Comparison of ENCODE assay signal across 14 cellular contexts in the genomic region with DNA sequence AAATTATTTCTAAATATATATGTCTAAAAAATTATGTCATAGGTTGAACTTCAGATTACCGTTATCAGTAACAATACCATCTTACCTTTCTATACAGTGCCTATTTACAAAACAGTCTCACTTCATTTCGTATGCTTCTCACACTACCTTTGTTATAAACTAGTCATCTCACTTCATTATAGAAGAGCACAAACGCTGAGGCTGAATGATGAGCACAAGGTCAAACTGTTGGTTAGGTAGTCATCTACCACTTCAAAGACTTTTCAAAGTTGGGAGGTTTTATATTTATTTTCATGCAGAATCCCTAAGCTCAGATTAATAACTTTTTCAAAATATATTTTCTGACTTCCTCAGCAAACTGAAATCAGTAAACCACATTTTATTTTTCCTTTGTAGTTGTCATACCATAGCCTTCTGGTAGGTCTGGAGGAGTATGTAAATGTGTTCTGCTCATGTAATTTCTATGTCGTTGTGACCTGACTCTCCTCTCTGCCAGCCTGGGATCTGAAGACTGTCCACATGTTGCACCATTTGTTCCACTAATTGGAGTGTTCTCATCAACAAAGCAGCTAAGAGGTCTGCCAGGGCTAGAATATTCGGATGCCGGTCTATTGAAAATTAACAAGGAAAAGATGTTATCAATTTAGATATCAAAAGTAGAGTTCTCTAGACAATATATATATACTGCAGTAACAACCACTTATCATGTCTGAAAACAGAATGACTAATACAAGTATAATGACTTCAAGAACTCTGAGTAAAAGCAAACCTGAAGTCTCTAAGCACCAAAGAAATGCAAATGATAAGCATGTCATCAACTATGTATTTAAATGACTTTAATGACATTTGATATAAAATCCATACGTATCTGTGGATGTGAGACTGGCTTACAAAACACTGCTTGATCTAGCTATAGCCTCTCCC.
DNase-seq lines count a peak whose midpoint lies in the region; ATAC-seq and TF ChIP-seq lines count a peak whose summit lies in the region.
"Had no signal": no experiment of that assay in that cellular context is flagged by ENCODE, and none has a peak within 500 bp of the region (broad histone marks: within the 10 kb centered on the region; RNA-seq: fewer than 3 reads in every experiment).

No MANE protein-coding gene starts in this region.

- peaks cover 3% of the 10 kb centered on the region for H3K9me1 ChIP-seq in IMR-90 (ENCODE audit: insufficient read depth, low read length)

- H3K9me3 ChIP-seq in IMR-90 (ENCODE audit: control insufficient read depth, insufficient read depth, low read length): no peaks in the 10 kb centered on the region
- H3K9me3 ChIP-seq: colonic mucosa, upper lobe of right lung had no signal

- dilution Hi-C loops in IMR-90 (cut with HindIII; ENCODE audit: low sequenced_read_pairs, unreplicated experiment): no loop called here

- 89% methylated on average over 1 of the region's 7 CpGs; no CpG with 5 or more reads in 1 of the 2 experiments for WGBS in IMR-90 (ENCODE audit: extremely low coverage in 2 of 2, insufficient read length in 1 of 2), 2 experiments

- no peak overlapping the region for H3K18ac ChIP-seq in IMR-90 (ENCODE audit: low read depth, low read length)

- POLR2A ChIA-PET in IMR-90 (lab: Charles Lee; ENCODE audit: unreplicated experiment): no interaction called here

- H3K27ac Mint-ChIP-seq in activated naive CD8-positive, alpha-beta T cell: peak overlapping the region; percentile 94
- H3K27ac Mint-ChIP-seq in mesothelial cell of epicardium: no peak overlapping the region

- no peaks in the 10 kb centered on the region for H3K27me3 Mint-ChIP-seq in activated naive CD8-positive, alpha-beta T cell
- H3K27me3 Mint-ChIP-seq in mesothelial cell of epicardium (ENCODE audit: low read depth): no peaks in the 10 kb centered on the region
- H3K27me3 Mint-ChIP-seq: naive B cell had no signal

- 0 out of 2 replicates have a peak, but pooled peaks cover 4% of the 10 kb centered on the region for H3K4me1 ChIP-seq in IMR-90 (ENCODE audit: control insufficient read depth, insufficient read depth, low read length)
- H3K4me1 ChIP-seq: colonic mucosa, upper lobe of right lung had no signal

- CTCF ChIA-PET in IMR-90 (lab: Yijun Ruan, JAX): no interaction called here

- peaks cover 79% of the 10 kb centered on the region for H4K20me1 ChIP-seq in IMR-90 (ENCODE audit: insufficient read depth, low read length)

- H3K36me3 Mint-ChIP-seq in activated naive CD8-positive, alpha-beta T cell: peaks cover 11% of the 10 kb centered on the region
- peaks cover 28% of the 10 kb centered on the region for H3K36me3 Mint-ChIP-seq in mesothelial cell of epicardium

- H3K79me1 ChIP-seq in IMR-90 (ENCODE audit: low read depth in 1 of 2, low read length in 2 of 2): peaks cover 36 to 68% of the 10 kb centered on the region in 2 experiments

- no peak overlapping the region for H2BK120ac ChIP-seq in IMR-90 (ENCODE audit: low read depth, low read length)

- H4K8ac ChIP-seq in IMR-90 (ENCODE audit: low read depth in 2 of 2, low read length in 2 of 2): peak overlapping the region in 1 of 2 experiments; percentile 36; a peak in 1 of 4 replicates

- peak; percentile 88 for ATAC-seq in activated CD4-positive, CD25-positive, alpha-beta regulatory T cell treated with anti-CD3 and anti-CD28 coated beads, Interleukin-2, amount 50 U/mL, for 24 hours
- ATAC-seq in IMR-90 (ENCODE audit: low read depth): no peak

- H3K14ac ChIP-seq in IMR-90 (replicated peaks; ENCODE audit: low read depth, low read length): 0 out of 2 replicates have a peak overlapping the region, but pooled peaks have one; percentile 17

- peak overlapping the region; percentile 17 for H3K23ac ChIP-seq in IMR-90 (ENCODE audit: low read depth, low read length)

- H3K36me3 ChIP-seq in IMR-90 (ENCODE audit: control insufficient read depth, insufficient read depth, low read length): peaks cover 51% of the 10 kb centered on the region

- peak overlapping the region; percentile 15 for H3K4me3 Mint-ChIP-seq in activated naive CD8-positive, alpha-beta T cell
- H3K4me3 Mint-ChIP-seq in mesothelial cell of epicardium: no peak overlapping the region
- H3K4me3 Mint-ChIP-seq: naive B cell had no signal

- H2BK15ac ChIP-seq in IMR-90 (ENCODE audit: low read depth, low read length): no peak overlapping the region

- no peak overlapping the region for H3K4ac ChIP-seq in IMR-90 (ENCODE audit: low read depth, low read length)

- H3K4me2 ChIP-seq in IMR-90 (ENCODE audit: low read depth, low read length): no peak overlapping the region

- intact Hi-C loops in IMR-90 (cut with micrococcal nuclease): no loop called here

- BruUV-seq in IMR-90 (replicated peaks; lab: Mats Ljungman, UMichigan): no TSS peak

- no peak overlapping the region for H3K4me3 ChIP-seq in IMR-90 (ENCODE audit: insufficient read depth, low read depth, low read length)
- H3K4me3 ChIP-seq: colonic mucosa, skin epidermis, upper lobe of right lung had no signal

- no peak overlapping the region for H4K5ac ChIP-seq in IMR-90 (ENCODE audit: low read depth, low read length)

- H2BK5ac ChIP-seq in IMR-90 (ENCODE audit: low read depth, low read length, poor library complexity, severe bottlenecking): peak overlapping the region; percentile 58

- in situ Hi-C loops in IMR-90 (cut with MboI; ENCODE audit: low sequenced_read_pairs): no loop called here

- no peaks in the 10 kb centered on the region for H3K27me3 ChIP-seq in IMR-90 (ENCODE audit: control insufficient read depth, insufficient read depth, low read length)
- H3K27me3 ChIP-seq: colonic mucosa, upper lobe of right lung had no signal

- no peak overlapping the region for H2AK5ac ChIP-seq in IMR-90 (ENCODE audit: low read depth, low read length)

- no peak for DNase-seq in activated CD4-positive, CD25-positive, alpha-beta regulatory T cell (lab: John Stamatoyannopoulos, UW)
- DNase-seq in IMR-90: no peak
- peak; percentile 33 for DNase-seq in myocyte (ENCODE audit: low read depth)
- DNase-seq in substantia nigra (lab: John Stamatoyannopoulos, UW): no peak
- no peak for DNase-seq in hypothalamus (lab: John Stamatoyannopoulos, UW)
- no peak for DNase-seq in mesothelial cell of epicardium (ENCODE audit: low spot score in 2 of 2, unreplicated experiment in 2 of 2)
- DNase-seq: activated effector memory CD4-positive, alpha-beta T cell treated with Interleukin-2 at 50 U/mL for 16 hours; colonic mucosa; naive B cell; NCI-H446; upper lobe of right lung had no signal

- H2BK20ac ChIP-seq in IMR-90 (ENCODE audit: low read depth, low read length): no peak overlapping the region

- TF ChIP-seq POLR2A in IMR-90 (IDR thresholded peaks at IDR 0.05; ENCODE audit: low read depth, low read length): no peak

- TF ChIP-seq CTCF in IMR-90 (conservative IDR thresholded peaks at IDR 0.05; ENCODE audit: low read depth, low read length) (no peak), mesothelial cell of epicardium (IDR thresholded peaks at IDR 0.05; ENCODE audit: unreplicated experiment) (no peak)

- H3K9ac ChIP-seq in IMR-90 (ENCODE audit: low read depth, low read length): no peak overlapping the region

- no peak overlapping the region for H3K56ac ChIP-seq in IMR-90 (ENCODE audit: extremely low read depth, insufficient read depth, low read length)

- H3K4me1 Mint-ChIP-seq in activated naive CD8-positive, alpha-beta T cell (ENCODE audit: low read depth): peaks cover 12% of the 10 kb centered on the region
- H3K4me1 Mint-ChIP-seq in mesothelial cell of epicardium: no peaks in the 10 kb centered on the region

- no peaks in the 10 kb centered on the region for H3K9me3 Mint-ChIP-seq in activated naive CD8-positive, alpha-beta T cell (ENCODE audit: low read depth)
- no peaks in the 10 kb centered on the region for H3K9me3 Mint-ChIP-seq in mesothelial cell of epicardium
- H3K9me3 Mint-ChIP-seq: naive B cell had no signal

- H2AK9ac ChIP-seq in IMR-90 (replicated peaks; ENCODE audit: low read depth, low read length, poor library complexity): no peak overlapping the region

- TF ChIP-seq RAD21 in IMR-90 (IDR thresholded peaks at IDR 0.05; ENCODE audit: low read length): no peak

- H4K91ac ChIP-seq in IMR-90 (ENCODE audit: insufficient read depth, low read depth, low read length): no peak overlapping the region

- no peak overlapping the region for H2AFZ ChIP-seq in IMR-90 (replicated peaks; ENCODE audit: low read length, poor library complexity)

- peak overlapping the region; percentile 4; the same call in 1 of the 2 replicates for H3K27ac ChIP-seq in IMR-90 (ENCODE audit: insufficient read depth, low read length)
- H3K27ac ChIP-seq in substantia nigra (ENCODE audit: low read depth, low read length, poor library complexity, severe bottlenecking): no peak overlapping the region
- H3K27ac ChIP-seq: colonic mucosa, skin epidermis, upper lobe of right lung had no signal

TF ChIP-seq in IMR-90, 13 proteins besides CTCF, POLR2A, EP300 and RAD21:
- TF ChIP-seq BHLHE40 (IDR thresholded peaks at IDR 0.05; ENCODE audit: low read depth, low read length) (no peak), ELK1 (IDR thresholded peaks at IDR 0.05; ENCODE audit: borderline replicate concordance, low read depth, low read length) (no peak), USF2 (IDR thresholded peaks at IDR 0.05; ENCODE audit: low read depth, low read length) (no peak), RFX5 (IDR thresholded peaks at IDR 0.05; ENCODE audit: low read depth, low read length) (no peak), FOS (IDR thresholded peaks at IDR 0.05; ENCODE audit: low read depth, low read length) (no peak), MAFK (IDR thresholded peaks at IDR 0.05; ENCODE audit: low read depth, low read length) (no peak), CHD1 (IDR thresholded peaks at IDR 0.05; ENCODE audit: low read depth, low read length) (no peak)
